In genomic region chr1:42335809-42336518, GRCh38 we compare ENCODE assay signal across 8 cellular contexts. TPM values are rescaled to one million over a fixed set of nuclear protein-coding genes. Genes with fewer than 3 reads are reported as not detected.
DNase-seq lines count a peak whose midpoint lies in the region; ATAC-seq and TF ChIP-seq lines count a peak whose summit lies in the region.

No MANE protein-coding gene starts in this region.

- peaks cover 6% of the 10 kb centered on the region for H3K4me1 ChIP-seq in endodermal cell (ENCODE audit: control insufficient read depth, insufficient read depth, low read length)

- peak overlapping the region; percentile 79 for H3K27ac Mint-ChIP-seq in endodermal cell

- peaks cover 61% of the 10 kb centered on the region for H3K4me1 Mint-ChIP-seq in endodermal cell

- H3K27me3 ChIP-seq in endodermal cell (ENCODE audit: control insufficient read depth, insufficient read depth, low read length, poor library complexity, severe bottlenecking) = no peaks in the 10 kb centered on the region

- H3K27ac ChIP-seq in endodermal cell (ENCODE audit: low read depth, low read length) = peak overlapping the region; percentile 47

- peak overlapping the region; percentile 96 for H3K9ac ChIP-seq in endodermal cell (ENCODE audit: extremely low read depth, low read length, poor library complexity, severe bottlenecking)

- WGBS in endodermal cell (ENCODE audit: insufficient coverage in 1 of 2, insufficient read length in 1 of 2), 2 experiments = 21 to 32% methylated on average over 4 to 9 of the region's 9 CpGs

- peak; percentile 9 for ATAC-seq in HG03135 (IDR thresholded peaks at IDR 0.05; ENCODE audit: unreplicated experiment)
- no peak for ATAC-seq in HG03280 (IDR thresholded peaks at IDR 0.05; ENCODE audit: unreplicated experiment)

- H3K9me3 ChIP-seq in endodermal cell (ENCODE audit: control insufficient read depth, low read length) = no peaks in the 10 kb centered on the region

- DNase-seq in DMS53 (lab: John Stamatoyannopoulos, UW) (peak; percentile 85), RKO (ENCODE audit: low spot score) (peak; percentile 53), endodermal cell (no peak), myocyte (ENCODE audit: low read depth) (peak; percentile 13), SKM-1 treated with dmso at 0.1 percent for 144 hours (lab: John Stamatoyannopoulos, UW; ENCODE audit: unreplicated experiment) (no peak)
- no peak for DNase-seq in activated effector memory CD4-positive, alpha-beta T cell treated with Interleukin-2 at 50 U/mL for 16 hours

- no peaks in the 10 kb centered on the region for H3K36me3 ChIP-seq in endodermal cell (ENCODE audit: control insufficient read depth, insufficient read depth, low read length)

- no peak for TF ChIP-seq CTCF in endodermal cell (conservative IDR thresholded peaks at IDR 0.05)

- no peaks in the 10 kb centered on the region for H3K9me3 Mint-ChIP-seq in endodermal cell

- no peaks in the 10 kb centered on the region for H3K36me3 Mint-ChIP-seq in endodermal cell (ENCODE audit: low read depth)

- no peaks in the 10 kb centered on the region for H3K27me3 Mint-ChIP-seq in endodermal cell (ENCODE audit: insufficient read depth)

- peak overlapping the region; percentile 84 for H3K4me3 ChIP-seq in endodermal cell (ENCODE audit: low read length)

- peak overlapping the region; percentile 77 for H3K4me3 Mint-ChIP-seq in endodermal cell

RNA-seq across cellular contexts. Expression of gene FOXJ3, which starts 0.9 kb away (rescaled TPM):
- 10 to 100 TPM; 67.3 to 79.4 TPM for total RNA-seq in endodermal cell
- 47.6 TPM for polyA plus RNA-seq in endodermal cell (2013, experiment 1 of 2)
- polyA plus RNA-seq in endodermal cell (2013, experiment 2 of 2) = 45.6 TPM
- 45.1 and 47.4 TPM in 2 replicates for total RNA-seq in myocyte
- 20.5 TPM for polyA plus RNA-seq in myocyte (2012)

RNA-seq across cellular contexts. Expression of gene RIMKLA, which starts 44.6 kb away (rescaled TPM):
- total RNA-seq in endodermal cell (1 to 10 TPM in 1 of 2 donors, under 1 TPM in 1; 0.73 to 1.9 TPM), myocyte (not detected in 2 replicates)
- 0.68 TPM for polyA plus RNA-seq in endodermal cell (2013, experiment 1 of 2)
- polyA plus RNA-seq in endodermal cell (2013, experiment 2 of 2) = 0.62 TPM
- polyA plus RNA-seq in myocyte (2012) = not detected

Comparison
In these comparisons a context has a peak if more than half of its experiments do, and no peak if none do; other contexts are left out.
1. DNase-seq: peak in DMS53 (single experiment), RKO (single experiment) and myocyte (single experiment); none in endodermal cell (single experiment), SKM-1 treated with dmso at 0.1 percent for 144 hours (single experiment) and activated effector memory CD4-positive, alpha-beta T cell treated with Interleukin-2 at 50 U/mL for 16 hours (single experiment).